Comparison of ENCODE assay signal across 7 cellular contexts in the genomic region with DNA sequence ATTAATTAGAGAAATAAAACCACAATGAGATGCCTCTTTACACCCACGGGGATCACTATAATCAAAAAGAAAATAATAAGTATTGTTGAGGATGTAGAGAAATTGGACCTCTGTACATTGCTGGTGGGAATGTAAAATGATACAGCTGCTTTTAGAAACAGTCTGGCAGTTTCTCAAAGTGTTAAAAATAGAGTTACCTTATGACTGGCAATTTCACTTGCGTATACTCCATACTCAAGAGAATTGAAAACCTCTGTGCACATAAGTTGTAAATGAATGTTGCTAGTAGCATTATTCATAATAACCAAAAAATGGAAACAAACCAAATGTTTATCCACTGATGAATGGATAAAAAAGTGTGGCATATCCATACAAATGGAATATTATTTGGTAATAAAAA. TPM values are rescaled to one million over a fixed set of nuclear protein-coding genes. Genes with fewer than 3 reads are reported as not detected.
DNase-seq lines count a peak whose midpoint lies in the region; ATAC-seq and FAIRE-seq lines count a peak whose summit lies in the region.
"Not testable (repeated sequence)": the region's sequence is repeated elsewhere in the genome, so short reads cannot be mapped to it uniquely, and the experiment has no call there.

No MANE protein-coding gene starts in this region.

- FAIRE-seq in GM19239 (lab: Jason Lieb, UNC) = peak; percentile 35

- not testable (repeated sequence) for H3K4me1 Mint-ChIP-seq in activated T-helper 17 cell treated with anti-CD3 and anti-CD28 coated beads, Interleukin-2, amount 50 U/mL, for 72 hours

- H3K36me3 Mint-ChIP-seq in activated T-helper 17 cell treated with anti-CD3 and anti-CD28 coated beads, Interleukin-2, amount 50 U/mL, for 72 hours (ENCODE audit: low read depth) = peaks cover 62% of the 10 kb centered on the region

- not testable (repeated sequence) for H3K9me3 Mint-ChIP-seq in activated T-helper 17 cell treated with anti-CD3 and anti-CD28 coated beads, Interleukin-2, amount 50 U/mL, for 72 hours

- ATAC-seq in GM18519 (IDR thresholded peaks at IDR 0.05; ENCODE audit: low FRiP score, unreplicated experiment) (peak; percentile 80), GM21529 (IDR thresholded peaks at IDR 0.05; ENCODE audit: unreplicated experiment) (peak; percentile 81), HG02678 (IDR thresholded peaks at IDR 0.05; ENCODE audit: unreplicated experiment) (peak; percentile 77), HG03039 (IDR thresholded peaks at IDR 0.05; ENCODE audit: unreplicated experiment) (peak; percentile 71), HG03354 (IDR thresholded peaks at IDR 0.05; ENCODE audit: poor library complexity, severe bottlenecking, unreplicated experiment) (peak; percentile 79)
- peak; percentile 28 for ATAC-seq in activated T-helper 17 cell treated with anti-CD3 and anti-CD28 coated beads, Interleukin-2, amount 50 U/mL, for 72 hours (replicated peaks)

- H3K27ac Mint-ChIP-seq in activated T-helper 17 cell treated with anti-CD3 and anti-CD28 coated beads, Interleukin-2, amount 50 U/mL, for 72 hours = not testable (repeated sequence)

- not testable (repeated sequence) for H3K27me3 Mint-ChIP-seq in activated T-helper 17 cell treated with anti-CD3 and anti-CD28 coated beads, Interleukin-2, amount 50 U/mL, for 72 hours

- DNase-seq in GM19239 (ENCODE audit: insufficient read length, low spot score) = not testable (repeated sequence)

- not testable (repeated sequence) for H3K4me3 Mint-ChIP-seq in activated T-helper 17 cell treated with anti-CD3 and anti-CD28 coated beads, Interleukin-2, amount 50 U/mL, for 72 hours

RNA-seq across cellular contexts. Expression of a gene that starts 6.3 kb away (rescaled TPM):
- 10 to 100 TPM; 11.5 to 22.1 TPM for total RNA-seq in activated T-helper 17 cell treated with anti-CD3 and anti-CD28 coated beads, Interleukin-2, amount 50 U/mL, for 72 hours

RNA-seq across cellular contexts. Expression of a gene that starts 6.3 kb away (rescaled TPM):
- total RNA-seq in activated T-helper 17 cell treated with anti-CD3 and anti-CD28 coated beads, Interleukin-2, amount 50 U/mL, for 72 hours = 10 to 100 TPM; 22.9 to 28.2 TPM

RNA-seq across cellular contexts. Expression of a gene that starts 40.1 kb away (rescaled TPM):
- 10 to 100 TPM; 10.5 to 16.4 TPM for total RNA-seq in activated T-helper 17 cell treated with anti-CD3 and anti-CD28 coated beads, Interleukin-2, amount 50 U/mL, for 72 hours

Comparison
In these comparisons a context has a peak if more than half of its experiments do, and no peak if none do; other contexts are left out.
1. ATAC-seq: peak in every context shown above with its lines; median percentile 81 in GM21529; 80 in GM18519; 79 in HG03354; 77 in HG02678; 71 in HG03039; 28 in activated T-helper 17 cell treated with anti-CD3 and anti-CD28 coated beads, Interleukin-2, amount 50 U/mL, for 72 hours.